ENCODE assay signal across 8 cellular contexts in genomic region chr10:31101123-31101522, GRCh38.
A peak's percentile ranks its signal among the peaks of the same experiment; 100 is the strongest.
DNase-seq lines count a peak whose midpoint lies in the region; ATAC-seq and TF ChIP-seq lines count a peak whose summit lies in the region.

No MANE protein-coding gene starts in this region.

- H3K4me3 ChIP-seq in transverse colon: no peak overlapping the region

- POLR2A ChIA-PET in activated CD4-positive, alpha-beta T cell treated with anti-CD3 and anti-CD28 coated beads for 36 hours (lab: Charles Lee): interaction anchor here (0.6 to 1.8 kb wide), 3 partner anchors 69 to 240 kb away, joined by 3 to 9 read pairs (median 3); partner anchors contain the start of gene ZNF438

- intact Hi-C loops in activated CD4-positive, alpha-beta T cell treated with anti-CD3 and anti-CD28 coated beads for 36 hours (cut with DNase I, micrococcal nuclease): loop anchor here (1.0 to 2.0 kb wide), 5 partner anchors 34 to 242 kb away; partner anchors contain the start of genes ZEB1 (in 1 of the 2) and ZNF438 (in 1 of the 2)
- intact Hi-C loops in transverse colon (cut with DNase I; ENCODE audit: low total_unique reads): no loop called here

- H3K27ac Mint-ChIP-seq in activated CD4-positive, alpha-beta T cell treated with anti-CD3 and anti-CD28 coated beads for 36 hours: peak overlapping the region; percentile 91

- peaks cover 44% of the 10 kb centered on the region for H3K4me1 Mint-ChIP-seq in activated CD4-positive, alpha-beta T cell treated with anti-CD3 and anti-CD28 coated beads for 36 hours

- H3K9me3 Mint-ChIP-seq in activated CD4-positive, alpha-beta T cell treated with anti-CD3 and anti-CD28 coated beads for 36 hours (ENCODE audit: low read depth): no peaks in the 10 kb centered on the region

- ATAC-seq in GM18505 (IDR thresholded peaks at IDR 0.05; ENCODE audit: unreplicated experiment) (peak; percentile 61), HG03045 (IDR thresholded peaks at IDR 0.05; ENCODE audit: unreplicated experiment) (peak; percentile 66), esophagus mucosa (peak; percentile 80)
- ATAC-seq in activated CD4-positive, alpha-beta T cell treated with anti-CD3 and anti-CD28 coated beads for 36 hours: peak; percentile 96

- TF ChIP-seq CTCF in transverse colon (IDR thresholded peaks at IDR 0.05): no peak

- H3K4me1 ChIP-seq in transverse colon: peaks cover 0 to 15% (median 8%) of the 10 kb centered on the region in 4 donors

- no peaks in the 10 kb centered on the region for H3K9me3 ChIP-seq in transverse colon

- peak; percentile 86 for DNase-seq in activated CD4-positive, alpha-beta T cell treated with anti-CD3 and anti-CD28 coated beads for 36 hours
- peak; percentile 13 for DNase-seq in stimulated activated CD8-positive, alpha-beta memory T cell treated with anti-CD3 and anti-CD28 coated beads, Interleukin-15, amount 100 ng/mL, for 1 hour (ENCODE audit: low read depth)
- DNase-seq in transverse colon (no peak), foreskin melanocyte (no peak), DMS79 (lab: John Stamatoyannopoulos, UW) (no peak)

- H3K27me3 ChIP-seq in transverse colon: no peaks in the 10 kb centered on the region

- TF ChIP-seq POLR2A in GM18505 (IDR thresholded peaks at IDR 0.05; ENCODE audit: borderline replicate concordance, extremely low read depth, insufficient read depth, insufficient read length) (no peak), transverse colon (IDR thresholded peaks at IDR 0.05) (no peak)

- H3K4me3 Mint-ChIP-seq in activated CD4-positive, alpha-beta T cell treated with anti-CD3 and anti-CD28 coated beads for 36 hours: no peak overlapping the region

- TF ChIP-seq EP300 in transverse colon (IDR thresholded peaks at IDR 0.05; ENCODE audit: low read depth): no peak

- H3K27me3 Mint-ChIP-seq in activated CD4-positive, alpha-beta T cell treated with anti-CD3 and anti-CD28 coated beads for 36 hours: no peaks in the 10 kb centered on the region

- CTCF ChIA-PET in activated CD4-positive, alpha-beta T cell treated with anti-CD3 and anti-CD28 coated beads for 36 hours (lab: Charles Lee): interaction anchor here (0.6 to 1.9 kb wide), 3 partner anchors 17 to 749 kb away, joined by 3 to 8 read pairs (median 3); no protein-coding TSS in a partner anchor

- in situ Hi-C loops in transverse colon (cut with MboI; ENCODE audit: low pct_ligation_motif_present in 1 of 4, low pct_unique_long_range_greater_than_20kb in 1 of 4, low sequenced_read_pairs in 3 of 4): no loop called here

- WGBS in transverse colon (ENCODE audit: low coverage in 1 of 2), 2 donors: 36 to 50% methylated on average over 2 to 4 of the region's 4 CpGs

- no peak overlapping the region for H3K27ac ChIP-seq in transverse colon

- no peaks in the 10 kb centered on the region for H3K36me3 Mint-ChIP-seq in activated CD4-positive, alpha-beta T cell treated with anti-CD3 and anti-CD28 coated beads for 36 hours (ENCODE audit: low read depth)

- H3K36me3 ChIP-seq in transverse colon: no peaks in the 10 kb centered on the region

Comparison
In these comparisons a context has a peak if more than half of its experiments do, and no peak if none do; other contexts are left out.
1. DNase-seq: peak in activated CD4-positive, alpha-beta T cell treated with anti-CD3 and anti-CD28 coated beads for 36 hours (single experiment) and stimulated activated CD8-positive, alpha-beta memory T cell treated with anti-CD3 and anti-CD28 coated beads, Interleukin-15, amount 100 ng/mL, for 1 hour (single experiment); none in transverse colon (single experiment), foreskin melanocyte (single experiment) and DMS79 (single experiment).
2. Peak in every context shown above with its lines, with median percentiles within 50 percentile points of each other: ATAC-seq.